21 cellular contexts compared by ENCODE assay signal in the genomic region with DNA sequence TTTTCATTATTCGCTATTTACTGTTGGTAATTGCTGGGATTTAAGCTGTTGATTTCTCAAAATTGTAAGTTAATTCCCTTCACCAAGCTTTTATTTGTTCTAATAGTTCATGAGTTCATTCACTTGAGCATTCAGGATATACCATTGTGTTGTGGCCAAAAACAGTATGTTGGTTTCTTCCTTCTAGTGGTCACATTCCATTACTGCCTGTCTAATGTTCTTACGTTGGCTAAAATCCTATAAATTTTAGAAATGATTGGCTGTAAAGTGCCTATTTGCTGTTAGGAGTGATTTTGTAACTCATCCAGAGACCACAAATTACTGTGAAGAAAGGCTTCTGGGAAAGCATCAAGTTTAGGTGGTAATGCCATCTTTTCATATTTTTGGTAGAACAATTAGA.
DNase-seq lines count a peak whose midpoint lies in the region; ATAC-seq, FAIRE-seq and TF ChIP-seq lines count a peak whose summit lies in the region.
"Had no signal": no experiment of that assay in that cellular context is flagged by ENCODE, and none has a peak within 500 bp of the region (broad histone marks: within the 10 kb centered on the region; RNA-seq: fewer than 3 reads in every experiment).

No MANE protein-coding gene starts in this region.

- FAIRE-seq in GM19239 (lab: Jason Lieb, UNC) = peak; percentile 80
- FAIRE-seq: colon had no signal

- H3K9me3 Mint-ChIP-seq in activated T-helper 17 cell treated with anti-CD3 and anti-CD28 coated beads, Interleukin-2, amount 50 U/mL, for 72 hours = no peaks in the 10 kb centered on the region
- H3K9me3 Mint-ChIP-seq: activated naive CD8-positive, alpha-beta T cell treated with anti-CD3 and anti-CD28 coated beads for 36 hours had no signal

- peak overlapping the region; percentile 60 for H3K4me3 Mint-ChIP-seq in activated T-helper 17 cell treated with anti-CD3 and anti-CD28 coated beads, Interleukin-2, amount 50 U/mL, for 72 hours
- H3K4me3 Mint-ChIP-seq: activated naive CD8-positive, alpha-beta T cell treated with anti-CD3 and anti-CD28 coated beads for 36 hours had no signal

- no peaks in the 10 kb centered on the region for H3K27me3 Mint-ChIP-seq in activated T-helper 17 cell treated with anti-CD3 and anti-CD28 coated beads, Interleukin-2, amount 50 U/mL, for 72 hours
- H3K27me3 Mint-ChIP-seq: activated naive CD8-positive, alpha-beta T cell treated with anti-CD3 and anti-CD28 coated beads for 36 hours had no signal

- no peak for ATAC-seq in activated T-helper 17 cell treated with anti-CD3 and anti-CD28 coated beads, Interleukin-2, amount 50 U/mL, for 72 hours (replicated peaks)
- ATAC-seq: Right ventricle myocardium inferior had no signal

- no peak for TF ChIP-seq POLR2A in erythroblast (IDR thresholded peaks at IDR 0.05; ENCODE audit: low read length)

- no peaks in the 10 kb centered on the region for H3K36me3 ChIP-seq in fibroblast of lung (ENCODE audit: control insufficient read depth, insufficient read depth, low read length)
- H3K36me3 ChIP-seq: uterus had no signal

- H3K4me1 Mint-ChIP-seq in activated T-helper 17 cell treated with anti-CD3 and anti-CD28 coated beads, Interleukin-2, amount 50 U/mL, for 72 hours = peaks cover 19% of the 10 kb centered on the region

- H2AFZ ChIP-seq in fibroblast of lung (ENCODE audit: low read length) = no peak overlapping the region

- H3K9me3 ChIP-seq in fibroblast of lung (ENCODE audit: control insufficient read depth, insufficient read depth, low read depth, low read length) = no peaks in the 10 kb centered on the region
- H3K9me3 ChIP-seq: uterus had no signal

- no peaks in the 10 kb centered on the region for H3K79me2 ChIP-seq in fibroblast of lung (ENCODE audit: control insufficient read depth, insufficient read depth, low read length)

- TF ChIP-seq CTCF in AG09309 (IDR thresholded peaks at IDR 0.05; ENCODE audit: control insufficient read depth, insufficient read depth, low read depth, low read length, missing control alignments) (no peak), fibroblast of lung (conservative IDR thresholded peaks at IDR 0.05 in 1 of 2, IDR thresholded peaks at IDR 0.05 in 1 of 2; ENCODE audit: low read depth in 1 of 2, low read length in 2 of 2) (peak in 1 of 2 donors; percentile 3)

- H3K4me1 ChIP-seq in fibroblast of lung (ENCODE audit: control insufficient read depth, extremely low read depth, insufficient read depth, low read length) = no peaks in the 10 kb centered on the region
- H3K4me1 ChIP-seq: uterus had no signal

- no peak overlapping the region for H3K27ac ChIP-seq in fibroblast of lung (ENCODE audit: insufficient read depth, low read length)
- H3K27ac ChIP-seq: uterus had no signal

- no peak overlapping the region for H3K4me3 ChIP-seq in AG09309 (ENCODE audit: control insufficient read depth, low read depth, low read length)
- no peak overlapping the region for H3K4me3 ChIP-seq in fibroblast of lung (replicated peaks in 1 of 4; ENCODE audit: control extremely low read depth in 1 of 4, insufficient read depth in 1 of 4, low read depth in 3 of 4, low read length in 4 of 4)
- H3K4me3 ChIP-seq: skin epidermis, uterus had no signal

- H3K9ac ChIP-seq in fibroblast of lung (ENCODE audit: insufficient read depth, low read length) = no peak overlapping the region

- H3K36me3 Mint-ChIP-seq in activated T-helper 17 cell treated with anti-CD3 and anti-CD28 coated beads, Interleukin-2, amount 50 U/mL, for 72 hours (ENCODE audit: low read depth) = no peaks in the 10 kb centered on the region

- H3K4me2 ChIP-seq in fibroblast of lung (ENCODE audit: extremely low read depth, insufficient read depth, low read length) = no peak overlapping the region

- H3K27me3 ChIP-seq in fibroblast of lung (ENCODE audit: control insufficient read depth, insufficient read depth, low read length) = no peaks in the 10 kb centered on the region
- H3K27me3 ChIP-seq: uterus had no signal

- H4K20me1 ChIP-seq in fibroblast of lung (ENCODE audit: control insufficient read depth, extremely low read depth, insufficient read depth, low read length) = no peaks in the 10 kb centered on the region

- peak overlapping the region; percentile 28 for H3K27ac Mint-ChIP-seq in activated T-helper 17 cell treated with anti-CD3 and anti-CD28 coated beads, Interleukin-2, amount 50 U/mL, for 72 hours
- H3K27ac Mint-ChIP-seq: activated naive CD8-positive, alpha-beta T cell treated with anti-CD3 and anti-CD28 coated beads for 36 hours had no signal

- DNase-seq in AG09309 (ENCODE audit: low read depth) (peak; percentile 46), GM19239 (ENCODE audit: insufficient read length, low spot score) (no peak), fibroblast of lung (ENCODE audit: low read depth in 2 of 2) (peak; percentile 33 to 83), pons (ENCODE audit: low spot score) (no peak), activated gamma-delta T cell treated with Interleukin-2 at 50 U/mL for 16 hours (no peak), erythroblast (lab: John Stamatoyannopoulos, UW) (no peak), kidney glomerular epithelial cell (lab: John Stamatoyannopoulos, UW) (no peak)
- DNase-seq: activated CD4-positive, CD25-positive, alpha-beta regulatory T cell treated with anti-CD3 and anti-CD28 coated beads, Interleukin-2, amount 50 U/mL, for 72 hours; activated naive CD8-positive, alpha-beta T cell treated with anti-CD3 and anti-CD28 coated beads for 36 hours; activated T-cell treated with anti-CD3 and anti-CD28 coated beads for 4 hours; KG1; midbrain; NCI-H187 treated with DMSO at 0.1 percent for 48 hours; NCI-H526 treated with DMSO at 0.1 percent for 48 hours; nucleus accumbens; stimulated activated naive CD4-positive, alpha-beta T cell treated with Interleukin-2 at 50 U/mL for 16 hours; uterus had no signal

Comparison
In these comparisons a context has a peak if more than half of its experiments do, and no peak if none do; other contexts are left out.
1. DNase-seq: peak in AG09309 (single experiment) and fibroblast of lung (2 of 2); none in GM19239 (single experiment), pons (single experiment), activated gamma-delta T cell treated with Interleukin-2 at 50 U/mL for 16 hours (single experiment), erythroblast (0 of 2) and kidney glomerular epithelial cell (single experiment).